In genomic region chr3:32105291-32106131, GRCh38 we compare ENCODE assay signal across 1 cellular context.
TF ChIP-seq lines count a peak whose summit lies in the region.

No MANE protein-coding gene starts in this region.

TF ChIP-seq in GM12878, 131 proteins besides CTCF, POLR2A, EP300 and RAD21 (continued from another document):
- TF ChIP-seq, protein P1, sequence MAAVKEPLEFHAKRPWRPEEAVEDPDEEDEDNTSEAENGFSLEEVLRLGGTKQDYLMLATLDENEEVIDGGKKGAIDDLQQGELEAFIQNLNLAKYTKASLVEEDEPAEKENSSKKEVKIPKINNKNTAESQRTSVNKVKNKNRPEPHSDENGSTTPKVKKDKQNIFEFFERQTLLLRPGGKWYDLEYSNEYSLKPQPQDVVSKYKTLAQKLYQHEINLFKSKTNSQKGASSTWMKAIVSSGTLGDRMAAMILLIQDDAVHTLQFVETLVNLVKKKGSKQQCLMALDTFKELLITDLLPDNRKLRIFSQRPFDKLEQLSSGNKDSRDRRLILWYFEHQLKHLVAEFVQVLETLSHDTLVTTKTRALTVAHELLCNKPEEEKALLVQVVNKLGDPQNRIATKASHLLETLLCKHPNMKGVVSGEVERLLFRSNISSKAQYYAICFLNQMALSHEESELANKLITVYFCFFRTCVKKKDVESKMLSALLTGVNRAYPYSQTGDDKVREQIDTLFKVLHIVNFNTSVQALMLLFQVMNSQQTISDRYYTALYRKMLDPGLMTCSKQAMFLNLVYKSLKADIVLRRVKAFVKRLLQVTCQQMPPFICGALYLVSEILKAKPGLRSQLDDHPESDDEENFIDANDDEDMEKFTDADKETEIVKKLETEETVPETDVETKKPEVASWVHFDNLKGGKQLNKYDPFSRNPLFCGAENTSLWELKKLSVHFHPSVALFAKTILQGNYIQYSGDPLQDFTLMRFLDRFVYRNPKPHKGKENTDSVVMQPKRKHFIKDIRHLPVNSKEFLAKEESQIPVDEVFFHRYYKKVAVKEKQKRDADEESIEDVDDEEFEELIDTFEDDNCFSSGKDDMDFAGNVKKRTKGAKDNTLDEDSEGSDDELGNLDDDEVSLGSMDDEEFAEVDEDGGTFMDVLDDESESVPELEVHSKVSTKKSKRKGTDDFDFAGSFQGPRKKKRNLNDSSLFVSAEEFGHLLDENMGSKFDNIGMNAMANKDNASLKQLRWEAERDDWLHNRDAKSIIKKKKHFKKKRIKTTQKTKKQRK (IDR thresholded peaks at IDR 0.05; ENCODE audit: low read depth, low read length): no peak
- TF ChIP-seq JUND (IDR thresholded peaks at IDR 0.05; ENCODE audit: low read depth, low read length): no peak
- TF ChIP-seq STAT1 (conservative IDR thresholded peaks at IDR 0.05): no peak
- TF ChIP-seq POLR2AphosphoS2 (IDR thresholded peaks at IDR 0.05; ENCODE audit: low read depth, low read length): no peak
- TF ChIP-seq MYC (IDR thresholded peaks at IDR 0.05; ENCODE audit: insufficient read depth, insufficient read length, insufficient replicate concordance, low read length, severe bottlenecking): no peak
- no peak for TF ChIP-seq SIX5 (IDR thresholded peaks at IDR 0.05; ENCODE audit: low read depth, low read length, severe bottlenecking)
